8 cellular contexts compared by ENCODE assay signal in the genomic region with DNA sequence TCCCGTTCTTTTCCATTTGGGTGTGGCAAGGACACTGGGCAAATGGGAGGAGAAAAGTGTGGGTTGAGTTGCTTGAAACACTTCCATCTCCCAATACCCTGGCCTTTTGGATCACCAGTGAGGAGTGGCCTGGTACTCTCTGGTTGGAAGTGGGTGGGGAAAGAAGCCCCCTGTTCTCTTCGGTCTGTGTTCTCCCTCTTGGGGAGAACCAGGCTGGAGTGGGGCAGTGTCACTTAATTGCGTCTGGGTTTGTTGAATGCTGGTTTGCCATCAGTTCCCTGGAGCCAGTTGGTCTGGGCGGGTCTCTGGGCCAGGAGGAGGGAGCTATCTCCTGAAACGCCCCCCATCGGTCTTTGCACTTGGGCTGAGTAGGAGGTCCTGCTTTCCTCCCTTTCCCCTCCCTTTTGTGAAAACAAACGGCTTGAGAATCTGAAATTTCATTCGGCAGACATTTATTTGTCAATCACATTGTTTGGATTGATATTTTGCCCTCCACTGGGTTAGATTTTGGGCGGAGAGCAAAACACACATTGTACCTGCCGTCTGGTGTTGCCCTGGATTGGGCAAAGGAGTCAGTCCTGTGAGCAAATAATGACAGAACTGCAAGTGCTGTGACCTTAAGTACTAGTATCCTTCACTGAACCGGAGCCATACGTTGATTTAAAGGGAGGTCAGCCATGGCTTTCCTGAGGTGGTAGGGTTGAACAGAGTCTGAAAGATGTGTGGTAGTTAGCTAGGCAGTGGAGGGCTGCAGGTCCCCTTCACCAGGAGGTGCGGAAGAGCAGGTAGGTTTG. TPM values are rescaled to one million over a fixed set of nuclear protein-coding genes. Genes with fewer than 3 reads are reported as not detected.
DNase-seq lines count a peak whose midpoint lies in the region; ATAC-seq and TF ChIP-seq lines count a peak whose summit lies in the region.

No MANE protein-coding gene starts in this region.

- peak; percentile 16 for ATAC-seq in left colon
- no peak for ATAC-seq in upper lobe of right lung
- ATAC-seq in HG03025 (IDR thresholded peaks at IDR 0.05; ENCODE audit: low FRiP score, unreplicated experiment), result no peak
- no peak for ATAC-seq in HG02763 (IDR thresholded peaks at IDR 0.05; ENCODE audit: unreplicated experiment)

- H3K36me3 ChIP-seq in left ventricle myocardium inferior (no peaks in the 10 kb centered on the region), upper lobe of right lung (no peaks in the 10 kb centered on the region)

- H3K27ac ChIP-seq in left ventricle myocardium inferior (replicated peaks) (peak overlapping the region; percentile 89), upper lobe of right lung (peak overlapping the region; percentile 85)

- no peak for TF ChIP-seq CTCF in left ventricle myocardium inferior (IDR thresholded peaks at IDR 0.05; ENCODE audit: borderline replicate concordance)
- TF ChIP-seq CTCF in upper lobe of right lung (IDR thresholded peaks at IDR 0.05), result no peak

- H3K9me3 ChIP-seq in left ventricle myocardium inferior (replicated peaks), result no peaks in the 10 kb centered on the region
- H3K9me3 ChIP-seq in upper lobe of right lung, result no peaks in the 10 kb centered on the region

- peaks cover 2% of the 10 kb centered on the region for H3K36me3 Mint-ChIP-seq in activated naive CD8-positive, alpha-beta T cell

- intact Hi-C loops in left ventricle myocardium inferior (cut with micrococcal nuclease), result no loop called here
- intact Hi-C loops in cardiac septum (cut with DNase I), result no loop called here
- intact Hi-C loops in left colon (cut with DNase I, micrococcal nuclease), result no loop called here
- intact Hi-C loops in upper lobe of right lung (cut with DNase I), result no loop called here

- H3K27ac Mint-ChIP-seq in activated naive CD8-positive, alpha-beta T cell, result peak overlapping the region; percentile 54

- H3K9me3 Mint-ChIP-seq in activated naive CD8-positive, alpha-beta T cell (ENCODE audit: low read depth), result no peaks in the 10 kb centered on the region

- H3K4me3 Mint-ChIP-seq in activated naive CD8-positive, alpha-beta T cell, result peak overlapping the region; percentile 95

- H3K4me3 ChIP-seq in left ventricle myocardium inferior (peak overlapping the region; percentile 99), upper lobe of right lung (peak overlapping the region; percentile 78)

- H3K4me1 Mint-ChIP-seq in activated naive CD8-positive, alpha-beta T cell (ENCODE audit: low read depth), result peaks cover 31% of the 10 kb centered on the region

- H3K4me1 ChIP-seq in left ventricle myocardium inferior (peaks cover 53% of the 10 kb centered on the region), upper lobe of right lung (peaks cover 37% of the 10 kb centered on the region)

- no peaks in the 10 kb centered on the region for H3K27me3 Mint-ChIP-seq in activated naive CD8-positive, alpha-beta T cell

- no peak for DNase-seq in left ventricle myocardium inferior
- DNase-seq in cardiac septum (ENCODE audit: low spot score), result no peak
- DNase-seq in left colon, result peak in 1 of 2 donors; percentile 27
- DNase-seq in upper lobe of right lung, result no peak
- no peak for DNase-seq in effector CD4-positive, alpha-beta T cell

- no peaks in the 10 kb centered on the region for H3K27me3 ChIP-seq in left ventricle myocardium inferior (ENCODE audit: low read depth)
- H3K27me3 ChIP-seq in upper lobe of right lung, result no peaks in the 10 kb centered on the region

RNA-seq across cellular contexts. Expression of a gene that starts 1.6 kb away (rescaled TPM):
- total RNA-seq in left ventricle myocardium inferior (6.0 TPM), cardiac septum (8.8 TPM), left colon (10 to 100 TPM; 34.7 to 37.7 TPM), upper lobe of right lung (33.6 TPM)

RNA-seq across cellular contexts. Expression of a gene that starts 40.9 kb away (rescaled TPM):
- total RNA-seq in left ventricle myocardium inferior, result 5.3 TPM
- 21.1 TPM for total RNA-seq in cardiac septum
- under 1 TPM; 0.15 to 0.59 TPM for total RNA-seq in left colon
- 2.3 TPM for total RNA-seq in upper lobe of right lung
